Comparison of ENCODE assay signal across 1 cellular context in genomic region chr3:188292827-188293226, GRCh38.
TF ChIP-seq lines count a peak whose summit lies in the region.

No MANE protein-coding gene starts in this region.

TF ChIP-seq in liver, 16 proteins besides CTCF, POLR2A, EP300 and RAD21 (continued from another document):
- no peak for TF ChIP-seq ATF3 (IDR thresholded peaks at IDR 0.05)
- no peak for TF ChIP-seq FOXA2 (IDR thresholded peaks at IDR 0.05)
- no peak for TF ChIP-seq JUND (IDR thresholded peaks at IDR 0.05)
- TF ChIP-seq HNF4A (conservative IDR thresholded peaks at IDR 0.05): no peak
- TF ChIP-seq TAF1 (conservative IDR thresholded peaks at IDR 0.05): no peak
- no peak for TF ChIP-seq REST (IDR thresholded peaks at IDR 0.05)
- no peak for TF ChIP-seq HNF4G (IDR thresholded peaks at IDR 0.05)
